In the genomic region with DNA sequence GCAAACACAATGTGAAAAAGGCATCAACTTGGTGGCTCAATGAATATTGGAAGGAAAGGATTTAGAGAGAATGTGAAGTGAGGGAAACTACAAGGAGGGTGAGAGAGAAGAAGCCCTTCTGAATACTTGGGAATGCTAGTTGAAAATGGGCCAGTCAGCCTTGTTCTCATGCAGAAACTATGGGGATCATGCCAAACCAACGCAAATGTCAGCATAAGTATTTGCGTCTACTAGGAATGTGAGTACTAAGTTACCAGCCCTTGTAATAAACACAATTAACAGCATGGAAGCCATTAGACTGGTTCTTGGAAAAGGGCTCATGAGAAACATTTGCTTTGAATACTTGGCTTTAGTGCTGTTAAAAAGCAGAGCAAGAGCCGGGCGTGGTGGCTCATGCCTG, we compare ENCODE assay signal across 2 cellular contexts.
TF ChIP-seq lines count a peak whose summit lies in the region.

No MANE protein-coding gene starts in this region.

TF ChIP-seq in GM12891, 5 proteins besides CTCF, POLR2A, EP300 and RAD21:
- TF ChIP-seq TAF1 (IDR thresholded peaks at IDR 0.05; ENCODE audit: low read depth, low read length): no peak
- no peak for TF ChIP-seq POLR2AphosphoS5 (IDR thresholded peaks at IDR 0.05; ENCODE audit: low read depth, low read length)
- no peak for TF ChIP-seq POU2F2 (IDR thresholded peaks at IDR 0.05; ENCODE audit: low read depth, low read length)
- TF ChIP-seq PAX5 (IDR thresholded peaks at IDR 0.05; ENCODE audit: insufficient read depth, low read length, severe bottlenecking): no peak

TF ChIP-seq in H1, 55 proteins besides CTCF, POLR2A, EP300 and RAD21:
- TF ChIP-seq JUND (IDR thresholded peaks at IDR 0.05; ENCODE audit: low read length) (no peak), CBX5 (IDR thresholded peaks at IDR 0.05; ENCODE audit: low read depth, low read length) (no peak), RBBP5 (IDR thresholded peaks at IDR 0.05; ENCODE audit: borderline replicate concordance, low read depth, low read length) (no peak), GTF2F1 (IDR thresholded peaks at IDR 0.05; ENCODE audit: borderline replicate concordance, low read depth, low read length) (no peak), CHD2 (IDR thresholded peaks at IDR 0.05; ENCODE audit: low read length) (no peak), POLR2AphosphoS5 (IDR thresholded peaks at IDR 0.05; ENCODE audit: low read depth, low read length) (no peak), KDM4A (IDR thresholded peaks at IDR 0.05; ENCODE audit: low read depth, low read length, severe bottlenecking) (no peak), POU5F1 (IDR thresholded peaks at IDR 0.05; ENCODE audit: low read depth, low read length) (no peak), SIRT6 (IDR thresholded peaks at IDR 0.05; ENCODE audit: low read length) (no peak), NRF1 (IDR thresholded peaks at IDR 0.05; ENCODE audit: low read depth, low read length) (no peak), EZH2 (IDR thresholded peaks at IDR 0.05; ENCODE audit: low read depth, low read length, severe bottlenecking) (no peak), TBP (IDR thresholded peaks at IDR 0.05; ENCODE audit: low read depth, low read length) (no peak), RNF2 (IDR thresholded peaks at IDR 0.05; ENCODE audit: borderline replicate concordance, low read depth, low read length, missing control alignments, poor library complexity, severe bottlenecking) (no peak)
